In genomic region chr11:39365809-39366436, GRCh38 we compare ENCODE assay signal across 11 cellular contexts.
DNase-seq lines count a peak whose midpoint lies in the region; ATAC-seq and TF ChIP-seq lines count a peak whose summit lies in the region.
"Had no signal": no experiment of that assay in that cellular context is flagged by ENCODE, and none has a peak within 500 bp of the region (broad histone marks: within the 10 kb centered on the region; RNA-seq: fewer than 3 reads in every experiment).

No MANE protein-coding gene starts in this region.

- no peaks in the 10 kb centered on the region for H3K79me2 ChIP-seq in GM23338 (replicated peaks; ENCODE audit: insufficient read depth)
- no peaks in the 10 kb centered on the region for H3K79me2 ChIP-seq in parathyroid adenoma

- H2AFZ ChIP-seq in GM23338 (no peak overlapping the region), parathyroid adenoma (no peak overlapping the region)

- H3K9me3 Mint-ChIP-seq in GM23338, result no peaks in the 10 kb centered on the region
- H3K9me3 Mint-ChIP-seq: activated T-helper 2 cell treated with anti-CD3 and anti-CD28 coated beads, Interferon-gamma antibody, Interleukin-2, Interleukin-4, amounts not matched to agents 10 μg/mL and 5 μg/mL and 100 μg/mL, durations not matched to agents 14 hours and 24 hours and 36 hours; naive thymus-derived CD8-positive, alpha-beta T cell had no signal

- no peaks in the 10 kb centered on the region for H3K9me2 ChIP-seq in GM23338 (ENCODE audit: insufficient read depth)

- no peaks in the 10 kb centered on the region for H4K20me1 ChIP-seq in GM23338 (replicated peaks; ENCODE audit: insufficient read depth)

- H3K27ac ChIP-seq in GM23338 (ENCODE audit: low read depth), result no peak overlapping the region
- no peak overlapping the region for H3K27ac ChIP-seq in parathyroid adenoma
- H3K27ac ChIP-seq in psoas muscle, result no peak overlapping the region
- H3K27ac ChIP-seq: KMS-11, SJSA1 had no signal

- no peaks in the 10 kb centered on the region for H3K27me3 Mint-ChIP-seq in GM23338 (ENCODE audit: insufficient read depth, low read depth, poor library complexity)
- H3K27me3 Mint-ChIP-seq: naive thymus-derived CD8-positive, alpha-beta T cell had no signal

- H3K27ac Mint-ChIP-seq in GM23338, result no peak overlapping the region
- H3K27ac Mint-ChIP-seq: activated T-helper 2 cell treated with anti-CD3 and anti-CD28 coated beads, Interferon-gamma antibody, Interleukin-2, Interleukin-4, amounts not matched to agents 10 μg/mL and 5 μg/mL and 100 μg/mL, durations not matched to agents 14 hours and 24 hours and 36 hours had no signal

- peak; percentile 56 for ATAC-seq in GM23338
- ATAC-seq in psoas muscle, result no peak
- no peak for ATAC-seq in GM19324 (IDR thresholded peaks at IDR 0.05; ENCODE audit: low FRiP score, unreplicated experiment)

- DNase-seq in GM23338 (ENCODE audit: low spot score), result peak; percentile 26
- DNase-seq in NCI-H460 (ENCODE audit: extremely low read depth, low read depth), result peak; percentile 1
- DNase-seq in choroid plexus epithelial cell (ENCODE audit: low read depth), result peak; percentile 49
- DNase-seq in psoas muscle, result no peak
- no peak for DNase-seq in HAP-1 (ENCODE audit: low spot score in 2 of 2)
- DNase-seq: naive thymus-derived CD8-positive, alpha-beta T cell had no signal

- H3K4me2 ChIP-seq in GM23338 (no peak overlapping the region), parathyroid adenoma (ENCODE audit: low read length) (no peak overlapping the region)
- H3K4me2 ChIP-seq: KMS-11 had no signal

- H3K4me1 Mint-ChIP-seq in GM23338, result no peaks in the 10 kb centered on the region

- H3K36me3 ChIP-seq in GM23338 (ENCODE audit: insufficient read depth) (no peaks in the 10 kb centered on the region), parathyroid adenoma (ENCODE audit: control insufficient read depth, insufficient read depth, low read length) (no peaks in the 10 kb centered on the region), psoas muscle (ENCODE audit: insufficient read depth in 1 of 2, low read depth in 1 of 2) (no peaks in the 10 kb centered on the region), HAP-1 (replicated peaks) (no peaks in the 10 kb centered on the region)
- H3K36me3 ChIP-seq: SJSA1 had no signal

- no peaks in the 10 kb centered on the region for H3K4me1 ChIP-seq in GM23338 (ENCODE audit: insufficient read depth)
- H3K4me1 ChIP-seq in parathyroid adenoma, result no peaks in the 10 kb centered on the region
- H3K4me1 ChIP-seq in psoas muscle, result no peaks in the 10 kb centered on the region
- H3K4me1 ChIP-seq in HAP-1, result no peaks in the 10 kb centered on the region
- H3K4me1 ChIP-seq: SJSA1 had no signal

- no peak overlapping the region for H3K9ac ChIP-seq in parathyroid adenoma
- H3K9ac ChIP-seq: KMS-11 had no signal

- no peak overlapping the region for H3K4me3 Mint-ChIP-seq in GM23338
- H3K4me3 Mint-ChIP-seq: naive thymus-derived CD8-positive, alpha-beta T cell had no signal

- no peaks in the 10 kb centered on the region for H3K27me3 ChIP-seq in GM23338 (ENCODE audit: insufficient read depth)
- H3K27me3 ChIP-seq in parathyroid adenoma (ENCODE audit: control insufficient read depth, insufficient read depth, low read length), result no peaks in the 10 kb centered on the region
- H3K27me3 ChIP-seq in psoas muscle (ENCODE audit: insufficient read depth in 3 of 3, low read length in 2 of 3), result no peaks in the 10 kb centered on the region
- no peaks in the 10 kb centered on the region for H3K27me3 ChIP-seq in HAP-1 (ENCODE audit: low read depth)
- H3K27me3 ChIP-seq: SJSA1 had no signal

- H3K9me3 ChIP-seq in parathyroid adenoma (ENCODE audit: control insufficient read depth, low read length) (no peaks in the 10 kb centered on the region), psoas muscle (no peaks in the 10 kb centered on the region), HAP-1 (no peaks in the 10 kb centered on the region)
- H3K9me3 ChIP-seq: SJSA1 had no signal

- H3F3A ChIP-seq in GM23338 (replicated peaks; ENCODE audit: low read depth), result no peaks in the 10 kb centered on the region

- 31 to 49% (median 40%) methylated on average over 2 of the region's 2 CpGs for WGBS in psoas muscle, 3 donors

- intact Hi-C loops in psoas muscle (cut with DNase I), result no loop called here

- no peaks in the 10 kb centered on the region for H3K36me3 Mint-ChIP-seq in GM23338 (ENCODE audit: low read depth)
- H3K36me3 Mint-ChIP-seq: naive thymus-derived CD8-positive, alpha-beta T cell had no signal

- TF ChIP-seq CTCF in GM23338 (conservative IDR thresholded peaks at IDR 0.05; ENCODE audit: low read depth in 2 of 2) (peak; percentile 23 to 49; a peak in 3 of 4 replicates), choroid plexus epithelial cell (conservative IDR thresholded peaks at IDR 0.05; ENCODE audit: low read depth, low read length) (peak; percentile 25), parathyroid adenoma (IDR thresholded peaks at IDR 0.05) (peak; percentile 24), psoas muscle (IDR thresholded peaks at IDR 0.05) (no peak)

- in situ Hi-C loops in HAP-1 (cut with MboI; ENCODE audit: low sequenced_read_pairs), result no loop called here

- H3K4me3 ChIP-seq in GM23338 (no peak overlapping the region), choroid plexus epithelial cell (ENCODE audit: low read depth, low read length) (no peak overlapping the region), parathyroid adenoma (ENCODE audit: low read depth, low read length) (no peak overlapping the region), psoas muscle (no peak overlapping the region), HAP-1 (no peak overlapping the region)
- H3K4me3 ChIP-seq: SJSA1 had no signal

TF ChIP-seq in GM23338, 12 proteins besides CTCF, POLR2A, EP300 and RAD21:
- TF ChIP-seq ZNF331 (CRISPR knock-in tag; IDR thresholded peaks at IDR 0.05; ENCODE audit: low read depth), result no peak
- no peak for TF ChIP-seq JUNB (IDR thresholded peaks at IDR 0.05; ENCODE audit: unreplicated experiment)

Comparison
In these comparisons a context has a peak if more than half of its experiments do, and no peak if none do; other contexts are left out.
1. DNase-seq: peak in GM23338 (single experiment), NCI-H460 (single experiment) and choroid plexus epithelial cell (single experiment); none in psoas muscle (0 of 2) and HAP-1 (0 of 2).